16 cellular contexts compared by ENCODE assay signal in the genomic region with DNA sequence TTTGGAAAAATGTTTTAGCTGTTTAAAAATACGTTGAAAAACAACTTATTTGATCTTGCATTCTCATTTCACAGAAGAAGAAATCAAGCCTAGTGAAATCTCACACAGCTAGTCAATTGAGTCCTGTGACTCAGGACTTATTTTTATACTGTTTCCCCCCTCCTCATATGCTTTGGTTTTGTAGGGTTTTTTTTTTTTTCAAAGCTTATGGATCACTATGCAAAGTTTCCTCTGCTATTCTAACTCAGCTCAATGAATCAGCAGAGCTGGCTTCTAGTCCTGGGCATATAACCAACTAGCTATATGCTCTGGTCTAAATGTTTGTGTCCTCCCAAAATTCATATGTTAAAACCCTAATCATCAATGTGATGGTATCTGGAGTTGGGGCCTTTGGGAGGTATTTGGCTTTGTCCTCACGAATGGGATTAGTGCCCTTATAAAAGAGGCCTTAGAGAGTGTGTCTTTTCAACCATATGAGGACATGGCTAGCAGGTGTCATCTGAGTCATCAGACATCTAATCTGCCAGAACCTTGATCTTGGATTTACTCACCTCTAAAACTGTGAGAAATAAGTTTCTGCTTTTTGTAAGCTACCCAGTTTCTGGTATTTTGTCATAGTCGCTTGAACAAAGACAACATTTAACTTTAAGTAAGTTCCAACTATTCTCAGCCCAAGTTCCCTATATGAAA.
DNase-seq lines count a peak whose midpoint lies in the region; ATAC-seq and TF ChIP-seq lines count a peak whose summit lies in the region.
"Had no signal": no experiment of that assay in that cellular context is flagged by ENCODE, and none has a peak within 500 bp of the region (broad histone marks: within the 10 kb centered on the region; RNA-seq: fewer than 3 reads in every experiment).

No MANE protein-coding gene starts in this region.

- no peak overlapping the region for H3K4me3 ChIP-seq in GM12865 (ENCODE audit: low read depth, low read length)
- H3K4me3 ChIP-seq in spleen = no peak overlapping the region
- H3K4me3 ChIP-seq: coronary artery, HAP-1, upper lobe of left lung had no signal

- no peaks in the 10 kb centered on the region for H3K9me3 ChIP-seq in spleen
- H3K9me3 ChIP-seq: HAP-1, upper lobe of left lung had no signal

- no peaks in the 10 kb centered on the region for H3K36me3 ChIP-seq in spleen
- H3K36me3 ChIP-seq: HAP-1, upper lobe of left lung had no signal

- ATAC-seq in GM19397 (IDR thresholded peaks at IDR 0.05; ENCODE audit: unreplicated experiment) (peak; percentile 63), HG02798 (IDR thresholded peaks at IDR 0.05; ENCODE audit: poor library complexity, unreplicated experiment) (peak; percentile 73), HG03432 (IDR thresholded peaks at IDR 0.05; ENCODE audit: unreplicated experiment) (peak; percentile 82)
- ATAC-seq: activated naive CD8-positive, alpha-beta T cell treated with anti-CD3 and anti-CD28 coated beads, Interleukin-2, amount 50 U/mL, for 24 hours had no signal

- no peak for TF ChIP-seq CTCF in GM12865 (IDR thresholded peaks at IDR 0.05; ENCODE audit: insufficient read depth, low read depth, low read length, missing control alignments)
- TF ChIP-seq CTCF in spleen (IDR thresholded peaks at IDR 0.05 in 8 of 11, conservative IDR thresholded peaks at IDR 0.05 in 3 of 11) = no peak

- WGBS in spleen, 5 donors = 75 to 85% (median 78%) methylated on average over 3 of the region's 3 CpGs

- no peaks in the 10 kb centered on the region for H3K27me3 ChIP-seq in spleen (replicated peaks in 1 of 7)
- H3K27me3 ChIP-seq: upper lobe of left lung had no signal

- DNase-seq in GM12865 (ENCODE audit: low read depth) (peak; percentile 30), T1000 (lab: John Stamatoyannopoulos, UW) (no peak), spleen (no peak), RPMI8226 (no peak), inferior parietal cortex (ENCODE audit: extremely low spot score) (no peak)
- DNase-seq: ACHN; activated naive CD8-positive, alpha-beta T cell treated with anti-CD3 and anti-CD28 coated beads, Interleukin-2, amount 50 U/mL, for 24 hours; IMR-90; NCI-H526 treated with DMSO at 0.1 percent for 48 hours; SHP77; upper lobe of left lung had no signal

- intact Hi-C loops in spleen (cut with DNase I; ENCODE audit: low total_unique reads) = no loop called here

- H3K27ac ChIP-seq in spleen = no peak overlapping the region
- H3K27ac ChIP-seq: coronary artery, upper lobe of left lung had no signal

- H3K4me1 ChIP-seq in spleen = peaks cover 0 to 4% (median 0%) of the 10 kb centered on the region in 6 donors
- H3K4me1 ChIP-seq: HAP-1, upper lobe of left lung had no signal

- no peak for TF ChIP-seq POLR2A in spleen (IDR thresholded peaks at IDR 0.05)
